8 cellular contexts compared by ENCODE assay signal in genomic region chr1:150507912-150508864, GRCh38. TPM values are rescaled to one million over a fixed set of nuclear protein-coding genes. Genes with fewer than 3 reads are reported as not detected.
DNase-seq lines count a peak whose midpoint lies in the region; ATAC-seq, FAIRE-seq and TF ChIP-seq lines count a peak whose summit lies in the region.

ECM1 (plus strand) TSS chr1:150508109; CDS start chr1:150508210, 101 bp downstream.

- no peaks in the 10 kb centered on the region for H3K9me3 Mint-ChIP-seq in activated CD4-positive, alpha-beta T cell treated with anti-CD3 and anti-CD28 coated beads for 36 hours (ENCODE audit: low read depth)
- no peaks in the 10 kb centered on the region for H3K9me3 Mint-ChIP-seq in WTC11

- no peak for TF ChIP-seq CTCF in WTC11 (IDR thresholded peaks at IDR 0.05)
- no peak for TF ChIP-seq CTCF in heart right ventricle (IDR thresholded peaks at IDR 0.05)

- DNase-seq in activated CD4-positive, alpha-beta T cell treated with anti-CD3 and anti-CD28 coated beads for 36 hours = no peak
- no peak for DNase-seq in activated CD4-positive, alpha-beta T cell treated with anti-CD3 and anti-CD28 coated beads, Interleukin-2, amount 50 U/mL, for 1 hour
- DNase-seq in WTC11 (ENCODE audit: low spot score) = no peak
- DNase-seq in heart right ventricle = peak; percentile 33 to 79
- DNase-seq in small intestine = peak; percentile 56
- no peak for DNase-seq in cortex of kidney (lab: John Stamatoyannopoulos, UW)
- DNase-seq in stimulated activated CD4-positive, alpha-beta T cell treated with anti-CD3 and anti-CD28 coated beads, Interleukin-4, amount 100 ng/mL, for 4 hours = no peak

- peaks cover 0 to 28% (median 12%) of the 10 kb centered on the region in 9 donors for H3K4me1 ChIP-seq in heart right ventricle
- no peaks in the 10 kb centered on the region for H3K4me1 ChIP-seq in small intestine (ENCODE audit: control insufficient read depth in 2 of 2, insufficient read depth in 1 of 2, low read depth in 1 of 2, low read length in 1 of 2)

- 49 to 61% methylated on average over 7 of the region's 7 CpGs for WGBS in heart right ventricle, 2 donors
- WGBS in small intestine, 3 donors = 48 to 70% (median 49%) methylated on average over 7 of the region's 7 CpGs

- H3K27me3 ChIP-seq in heart right ventricle (no peaks in the 10 kb centered on the region), small intestine (ENCODE audit: control insufficient read depth in 2 of 2, insufficient read depth in 2 of 2, low read length in 2 of 2) (no peaks in the 10 kb centered on the region)

- no peaks in the 10 kb centered on the region for H3K4me1 Mint-ChIP-seq in activated CD4-positive, alpha-beta T cell treated with anti-CD3 and anti-CD28 coated beads for 36 hours
- no peaks in the 10 kb centered on the region for H3K4me1 Mint-ChIP-seq in WTC11

- H3K4me3 ChIP-seq in heart right ventricle (peak within 1 kb of the TSS in 9 of 10 donors; percentile 24 to 54 (median 46)), small intestine (ENCODE audit: low read depth in 1 of 2, low read length in 2 of 2) (no peak within 1 kb of the TSS)

- intact Hi-C loops in activated CD4-positive, alpha-beta T cell treated with anti-CD3 and anti-CD28 coated beads for 36 hours (cut with DNase I, micrococcal nuclease) = no loop called here
- intact Hi-C loops in heart right ventricle (cut with DNase I) = loop anchor here in 1 of 10 donors (5.0 kb wide), 1 partner anchor 36 kb away; no protein-coding TSS in a partner anchor

- CTCF ChIA-PET in activated CD4-positive, alpha-beta T cell treated with anti-CD3 and anti-CD28 coated beads for 36 hours (lab: Charles Lee) = interaction anchor here (0.6 to 1.2 kb wide), 2 partner anchors 24 to 252 kb away, joined by 6 to 8 read pairs; no protein-coding TSS in a partner anchor
- CTCF ChIA-PET in WTC11 (lab: Charles Lee) = no interaction called here

- peak within 1 kb of the TSS; percentile 41 to 90 (median 82) for H3K27ac ChIP-seq in heart right ventricle
- H3K27ac ChIP-seq in small intestine (ENCODE audit: low read depth in 1 of 2, low read length in 1 of 2) = peak within 1 kb of the TSS in 1 of 2 donors; percentile 88

- H3K27ac Mint-ChIP-seq in activated CD4-positive, alpha-beta T cell treated with anti-CD3 and anti-CD28 coated beads for 36 hours = no peak within 1 kb of the TSS
- H3K27ac Mint-ChIP-seq in WTC11 = peak within 1 kb of the TSS; percentile 48; the same call in 1 of the 2 replicates

- no peaks in the 10 kb centered on the region for H3K27me3 Mint-ChIP-seq in activated CD4-positive, alpha-beta T cell treated with anti-CD3 and anti-CD28 coated beads for 36 hours
- H3K27me3 Mint-ChIP-seq in WTC11 (ENCODE audit: low read depth) = no peaks in the 10 kb centered on the region

- peaks cover 17% of the 10 kb centered on the region for H3K36me3 Mint-ChIP-seq in activated CD4-positive, alpha-beta T cell treated with anti-CD3 and anti-CD28 coated beads for 36 hours (ENCODE audit: low read depth)
- peaks cover 38% of the 10 kb centered on the region for H3K36me3 Mint-ChIP-seq in WTC11

- no peak within 1 kb of the TSS for H3K4me3 Mint-ChIP-seq in activated CD4-positive, alpha-beta T cell treated with anti-CD3 and anti-CD28 coated beads for 36 hours
- no peak within 1 kb of the TSS for H3K4me3 Mint-ChIP-seq in WTC11

- ATAC-seq in activated CD4-positive, alpha-beta T cell treated with anti-CD3 and anti-CD28 coated beads for 36 hours = peak; percentile 36
- ATAC-seq in WTC11 = no peak
- ATAC-seq in heart right ventricle = peak; percentile 66 to 94 (median 91)
- no peak for ATAC-seq in HG03342 (IDR thresholded peaks at IDR 0.05; ENCODE audit: unreplicated experiment)

- POLR2A ChIA-PET in activated CD4-positive, alpha-beta T cell treated with anti-CD3 and anti-CD28 coated beads for 36 hours (lab: Charles Lee) = interaction anchor here (0.6 kb wide), 1 partner anchor 177 kb away, joined by 3 read pairs; no protein-coding TSS in a partner anchor
- POLR2A ChIA-PET in WTC11 (lab: Charles Lee) = interaction anchor here (1.6 kb wide), 1 partner anchor 48 kb away, joined by 3 read pairs; no protein-coding TSS in a partner anchor

- H3K9me3 ChIP-seq in heart right ventricle (no peaks in the 10 kb centered on the region), small intestine (ENCODE audit: control insufficient read depth, low read depth) (no peaks in the 10 kb centered on the region)

- FAIRE-seq in small intestine (lab: Jason Lieb, UNC) = no peak

- peaks cover 0 to 66% (median 30%) of the 10 kb centered on the region in 9 donors for H3K36me3 ChIP-seq in heart right ventricle
- peaks cover 5 to 17% of the 10 kb centered on the region in 2 donors for H3K36me3 ChIP-seq in small intestine (ENCODE audit: control insufficient read depth in 2 of 2, insufficient read depth in 2 of 2, low read length in 2 of 2)

TF ChIP-seq in WTC11, 78 proteins besides CTCF, POLR2A, EP300 and RAD21 (continues in another document):
- TF ChIP-seq TEAD4 (CRISPR knock-in tag; IDR thresholded peaks at IDR 0.05) (no peak), JAZF1 (CRISPR knock-in tag; IDR thresholded peaks at IDR 0.05) (no peak), E2F1 (CRISPR knock-in tag; IDR thresholded peaks at IDR 0.05) (no peak), AFF4 (CRISPR knock-in tag; IDR thresholded peaks at IDR 0.05; ENCODE audit: borderline replicate concordance) (no peak), SP1 (CRISPR knock-in tag; conservative IDR thresholded peaks at IDR 0.05) (no peak), ELF4 (CRISPR knock-in tag; IDR thresholded peaks at IDR 0.05; ENCODE audit: low read depth) (no peak), USF1 (CRISPR knock-in tag; IDR thresholded peaks at IDR 0.05) (no peak), ATF6 (CRISPR knock-in tag; IDR thresholded peaks at IDR 0.05) (no peak), ZNF671 (CRISPR knock-in tag; IDR thresholded peaks at IDR 0.05) (no peak)

RNA-seq across cellular contexts. Expression of gene ECM1, which starts in this region (rescaled TPM):
- 1 to 10 TPM in 1 of 2 experiments, under 1 TPM in 1; 0.96 to 1.2 TPM for total RNA-seq in activated CD4-positive, alpha-beta T cell treated with anti-CD3 and anti-CD28 coated beads for 36 hours
- total RNA-seq in WTC11 (2021) = 0.69 to 1.6 TPM (median 0.76 TPM) in 3 replicates
- total RNA-seq in heart right ventricle = 10 to 100 TPM in 8 of 10 donors, 1 to 10 TPM in 2; 5.8 to 26.3 (median 12.8) TPM
- 10 to 100 TPM; 24.7 to 28.2 TPM for polyA plus RNA-seq in heart right ventricle
- polyA plus RNA-seq in small intestine = 1 to 10 TPM in 2 of 3 donors, under 1 TPM in 1; 0.89 to 8.3 (median 1.9) TPM

Comparison
In these comparisons a context has a peak if more than half of its experiments do, and no peak if none do; other contexts are left out.
1. ATAC-seq: peak in activated CD4-positive, alpha-beta T cell treated with anti-CD3 and anti-CD28 coated beads for 36 hours (single experiment) and heart right ventricle (8 of 8); none in WTC11 (single experiment) and HG03342 (single experiment).
2. DNase-seq: peak in heart right ventricle (2 of 2) and small intestine (single experiment); none in activated CD4-positive, alpha-beta T cell treated with anti-CD3 and anti-CD28 coated beads for 36 hours (single experiment), activated CD4-positive, alpha-beta T cell treated with anti-CD3 and anti-CD28 coated beads, Interleukin-2, amount 50 U/mL, for 1 hour (single experiment), WTC11 (single experiment), cortex of kidney (single experiment) and stimulated activated CD4-positive, alpha-beta T cell treated with anti-CD3 and anti-CD28 coated beads, Interleukin-4, amount 100 ng/mL, for 4 hours (0 of 2).
3. H3K4me3 ChIP-seq: peak in heart right ventricle (9 of 10); none in small intestine (0 of 2).